Comparison of ENCODE assay signal across 29 cellular contexts in the genomic region with DNA sequence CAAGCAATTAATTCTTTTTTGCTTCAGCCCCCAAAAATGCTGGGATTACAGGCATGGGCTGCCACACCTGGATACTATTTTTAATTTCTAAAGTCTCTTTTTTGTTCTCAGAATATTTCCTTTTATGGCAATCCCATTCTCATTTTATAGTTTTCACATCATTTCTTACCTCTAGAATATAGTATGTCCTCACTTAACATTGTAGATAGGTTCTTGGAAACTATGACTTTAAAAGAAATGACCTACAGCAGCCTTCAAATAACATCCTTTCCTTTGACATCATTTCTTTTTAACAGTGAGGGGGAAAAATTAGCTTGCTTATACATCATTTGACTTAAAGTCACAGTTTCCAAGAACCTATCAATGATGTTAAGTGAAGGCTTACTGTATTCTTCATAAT.
"Had no signal": no experiment of that assay in that cellular context is flagged by ENCODE, and none has a peak within 500 bp of the region (broad histone marks: within the 10 kb centered on the region; RNA-seq: fewer than 3 reads in every experiment).

No MANE protein-coding gene starts in this region.

- H3K4me1 ChIP-seq: colonic mucosa, Peyer's patch, SJSA1 had no signal

- H3K36me3 ChIP-seq: brain microvascular endothelial cell, colonic mucosa had no signal

- H3K9me3 ChIP-seq: colonic mucosa, Peyer's patch, SJSA1, SK-N-SH had no signal

- H3K4me1 Mint-ChIP-seq: central memory CD8-positive, alpha-beta T cell had no signal

- H3K4me3 Mint-ChIP-seq: activated CD4-positive, alpha-beta memory T cell treated with anti-CD3 and anti-CD28 coated beads for 36 hours; activated CD4-positive, alpha-beta T cell treated with anti-CD3 and anti-CD28 coated beads, Interleukin-2, amount 10 ng/mL, durations not matched to agents 7 days and 5 days; activated naive CD4-positive, alpha-beta T cell treated with anti-CD3 and anti-CD28 coated beads for 36 hours; activated T-cell treated with anti-CD3 and anti-CD28 coated beads, Interleukin-2, amount 50 U/mL, for 4 hours; central memory CD8-positive, alpha-beta T cell; T-helper 1 cell treated with Interleukin-12 subunit alpha and Interleukin-12 subunit beta and Interleukin-4 antibody, amounts not matched to agents 30 μg/mL and 1 μg/mL, for 36 hours; T-helper 2 cell treated with Interferon-gamma antibody and Interleukin-4, amounts not matched to agents 5 μg/mL and 100 μg/mL, for 36 hours had no signal

- DNase-seq: activated CD4-positive, alpha-beta memory T cell treated with anti-CD3 and anti-CD28 coated beads for 36 hours; activated CD4-positive, alpha-beta T cell treated with anti-CD3 and anti-CD28 coated beads, Interleukin-2, amount 10 ng/mL, durations not matched to agents 7 days and 5 days; activated gamma-delta T cell treated with Interleukin-2 at 50 U/mL for 16 hours; activated naive CD4-positive, alpha-beta T cell treated with anti-CD3 and anti-CD28 coated beads for 36 hours; activated T-cell treated with anti-CD3 and anti-CD28 coated beads, Interleukin-2, amount 50 U/mL, for 4 hours; amniotic stem cell; aorta; brain microvascular endothelial cell; colonic mucosa; Kasumi-1; MM.1S; MV-4-11; NCI-H1092; NCI-H1436 treated with DMSO at 0.1 percent for 48 hours; NCI-H1694 treated with DMSO at 0.1 percent for 48 hours; NCI-H2029; NCI-H345; NCI-H524 treated with DMSO at 0.1 percent for 48 hours; PC-3; Peyer's patch; RPMI8226; SHP77 treated with DMSO at 0.1 percent for 48 hours; SK-N-SH had no signal

- H3K27me3 Mint-ChIP-seq: activated CD4-positive, alpha-beta memory T cell treated with anti-CD3 and anti-CD28 coated beads for 36 hours; activated CD4-positive, alpha-beta T cell treated with anti-CD3 and anti-CD28 coated beads, Interleukin-2, amount 10 ng/mL, durations not matched to agents 7 days and 5 days; central memory CD8-positive, alpha-beta T cell had no signal

- ATAC-seq: activated T-cell treated with anti-CD3 and anti-CD28 coated beads, Interleukin-2, amount 50 U/mL, for 4 hours; PC-3 had no signal

- H3K27ac ChIP-seq: brain microvascular endothelial cell, cardiac muscle cell, colonic mucosa, Peyer's patch, SJSA1 had no signal

- H3K27ac Mint-ChIP-seq: activated CD4-positive, alpha-beta T cell treated with anti-CD3 and anti-CD28 coated beads, Interleukin-2, amount 10 ng/mL, durations not matched to agents 7 days and 5 days; T-helper 1 cell treated with Interleukin-12 subunit alpha and Interleukin-12 subunit beta and Interleukin-4 antibody, amounts not matched to agents 30 μg/mL and 1 μg/mL, for 36 hours; T-helper 2 cell treated with Interferon-gamma antibody and Interleukin-4, amounts not matched to agents 5 μg/mL and 100 μg/mL, for 36 hours had no signal

- H3K4me3 ChIP-seq: cardiac muscle cell, colonic mucosa, Peyer's patch, SJSA1 had no signal

- H3K9me3 Mint-ChIP-seq: activated CD4-positive, alpha-beta memory T cell treated with anti-CD3 and anti-CD28 coated beads for 36 hours; activated CD4-positive, alpha-beta T cell treated with anti-CD3 and anti-CD28 coated beads, Interleukin-2, amount 10 ng/mL, durations not matched to agents 7 days and 5 days; activated naive CD4-positive, alpha-beta T cell treated with anti-CD3 and anti-CD28 coated beads for 36 hours; activated naive CD4-positive, alpha-beta T cell treated with anti-CD3 and anti-CD28 coated beads, Interleukin-2, amount 50 U/mL, for 72 hours; activated T-cell treated with anti-CD3 and anti-CD28 coated beads, Interleukin-2, amount 50 U/mL, for 4 hours; central memory CD8-positive, alpha-beta T cell; T-helper 1 cell treated with Interleukin-12 subunit alpha and Interleukin-12 subunit beta and Interleukin-4 antibody, amounts not matched to agents 30 μg/mL and 1 μg/mL, for 36 hours; T-helper 2 cell treated with Interferon-gamma antibody and Interleukin-4, amounts not matched to agents 5 μg/mL and 100 μg/mL, for 36 hours had no signal

- H3K27me3 ChIP-seq: brain microvascular endothelial cell, cardiac muscle cell, colonic mucosa, Peyer's patch, SJSA1 had no signal
